Comparison of ENCODE assay signal across 1 cellular context in the genomic region with DNA sequence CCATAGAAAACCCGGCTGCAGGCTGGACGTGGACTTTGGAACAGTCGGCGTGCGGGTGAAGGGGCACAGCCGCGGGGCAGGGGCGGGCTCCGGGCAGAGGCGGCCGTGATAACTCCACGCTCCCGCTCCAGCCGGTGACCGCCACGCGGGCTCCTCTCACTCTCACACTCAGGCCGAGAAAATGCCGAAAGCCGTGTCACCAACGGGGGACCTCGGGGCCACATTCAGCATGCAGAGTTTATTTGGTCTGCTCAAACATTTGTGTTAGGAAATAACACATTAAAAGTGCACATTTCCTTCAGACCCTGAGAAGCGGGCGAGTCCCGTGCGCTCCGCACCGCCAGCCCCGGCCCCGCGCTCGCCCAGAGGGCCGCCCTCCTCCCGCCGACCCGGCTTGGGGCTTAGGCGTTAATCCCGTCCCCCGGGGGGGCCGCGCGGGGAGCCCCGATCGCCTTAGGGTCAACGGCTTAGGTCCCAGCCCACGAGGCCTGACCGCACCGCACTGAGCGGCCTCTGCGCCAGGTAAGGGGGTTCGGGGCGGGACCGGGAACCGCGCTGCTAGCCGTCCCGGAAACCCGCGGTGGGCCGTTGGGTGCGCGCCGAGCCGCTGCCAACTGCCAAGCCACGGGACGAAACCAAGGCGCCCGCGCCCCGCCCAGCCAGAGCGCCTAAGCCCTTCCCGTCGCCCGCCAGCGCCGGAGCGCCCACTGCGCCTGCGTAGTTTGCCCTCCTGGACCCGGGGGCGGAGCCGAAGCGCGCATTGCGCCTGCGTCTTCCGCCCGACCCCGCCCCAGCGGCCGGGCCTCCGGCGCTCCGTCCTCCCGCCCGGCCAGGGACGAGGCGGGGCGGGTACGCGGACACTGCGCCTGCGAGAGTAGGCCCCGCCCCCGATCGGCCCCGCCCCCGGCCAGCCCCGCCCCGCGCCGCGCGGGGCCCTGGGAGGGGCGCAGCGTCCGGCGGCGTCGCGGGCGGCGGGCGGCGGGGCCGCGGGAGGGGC.
A peak's percentile ranks its signal among the peaks of the same experiment; 100 is the strongest.
TF ChIP-seq lines count a peak whose summit lies in the region.

A gene with protein sequence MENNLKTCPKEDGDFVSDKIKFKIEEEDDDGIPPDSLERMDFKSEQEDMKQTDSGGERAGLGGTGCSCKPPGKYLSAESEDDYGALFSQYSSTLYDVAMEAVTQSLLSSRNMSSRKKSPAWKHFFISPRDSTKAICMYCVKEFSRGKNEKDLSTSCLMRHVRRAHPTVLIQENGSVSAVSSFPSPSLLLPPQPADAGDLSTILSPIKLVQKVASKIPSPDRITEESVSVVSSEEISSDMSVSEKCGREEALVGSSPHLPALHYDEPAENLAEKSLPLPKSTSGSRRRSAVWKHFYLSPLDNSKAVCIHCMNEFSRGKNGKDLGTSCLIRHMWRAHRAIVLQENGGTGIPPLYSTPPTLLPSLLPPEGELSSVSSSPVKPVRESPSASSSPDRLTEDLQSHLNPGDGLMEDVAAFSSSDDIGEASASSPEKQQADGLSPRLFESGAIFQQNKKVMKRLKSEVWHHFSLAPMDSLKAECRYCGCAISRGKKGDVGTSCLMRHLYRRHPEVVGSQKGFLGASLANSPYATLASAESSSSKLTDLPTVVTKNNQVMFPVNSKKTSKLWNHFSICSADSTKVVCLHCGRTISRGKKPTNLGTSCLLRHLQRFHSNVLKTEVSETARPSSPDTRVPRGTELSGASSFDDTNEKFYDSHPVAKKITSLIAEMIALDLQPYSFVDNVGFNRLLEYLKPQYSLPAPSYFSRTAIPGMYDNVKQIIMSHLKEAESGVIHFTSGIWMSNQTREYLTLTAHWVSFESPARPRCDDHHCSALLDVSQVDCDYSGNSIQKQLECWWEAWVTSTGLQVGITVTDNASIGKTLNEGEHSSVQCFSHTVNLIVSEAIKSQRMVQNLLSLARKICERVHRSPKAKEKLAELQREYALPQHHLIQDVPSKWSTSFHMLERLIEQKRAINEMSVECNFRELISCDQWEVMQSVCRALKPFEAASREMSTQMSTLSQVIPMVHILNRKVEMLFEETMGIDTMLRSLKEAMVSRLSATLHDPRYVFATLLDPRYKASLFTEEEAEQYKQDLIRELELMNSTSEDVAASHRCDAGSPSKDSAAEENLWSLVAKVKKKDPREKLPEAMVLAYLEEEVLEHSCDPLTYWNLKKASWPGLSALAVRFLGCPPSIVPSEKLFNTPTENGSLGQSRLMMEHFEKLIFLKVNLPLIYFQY (plus strand): TSS at position 947 of the 997 bp plus-strand sequence. CDS start 29,819 bp downstream, outside the sequence.

TF ChIP-seq in HepG2, 621 proteins besides CTCF, POLR2A, EP300 and RAD21 (continued from another document and continues in another):
- TF ChIP-seq, protein P1, sequence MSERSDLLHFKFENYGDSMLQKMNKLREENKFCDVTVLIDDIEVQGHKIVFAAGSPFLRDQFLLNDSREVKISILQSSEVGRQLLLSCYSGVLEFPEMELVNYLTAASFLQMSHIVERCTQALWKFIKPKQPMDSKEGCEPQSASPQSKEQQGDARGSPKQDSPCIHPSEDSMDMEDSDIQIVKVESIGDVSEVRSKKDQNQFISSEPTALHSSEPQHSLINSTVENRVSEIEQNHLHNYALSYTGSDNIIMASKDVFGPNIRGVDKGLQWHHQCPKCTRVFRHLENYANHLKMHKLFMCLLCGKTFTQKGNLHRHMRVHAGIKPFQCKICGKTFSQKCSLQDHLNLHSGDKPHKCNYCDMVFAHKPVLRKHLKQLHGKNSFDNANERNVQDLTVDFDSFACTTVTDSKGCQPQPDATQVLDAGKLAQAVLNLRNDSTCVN (CRISPR knock-in tag; IDR thresholded peaks at IDR 0.05; ENCODE audit: borderline replicate concordance), result no peak; the same call in 1 of the 2 replicates
- TF ChIP-seq, protein P2, sequence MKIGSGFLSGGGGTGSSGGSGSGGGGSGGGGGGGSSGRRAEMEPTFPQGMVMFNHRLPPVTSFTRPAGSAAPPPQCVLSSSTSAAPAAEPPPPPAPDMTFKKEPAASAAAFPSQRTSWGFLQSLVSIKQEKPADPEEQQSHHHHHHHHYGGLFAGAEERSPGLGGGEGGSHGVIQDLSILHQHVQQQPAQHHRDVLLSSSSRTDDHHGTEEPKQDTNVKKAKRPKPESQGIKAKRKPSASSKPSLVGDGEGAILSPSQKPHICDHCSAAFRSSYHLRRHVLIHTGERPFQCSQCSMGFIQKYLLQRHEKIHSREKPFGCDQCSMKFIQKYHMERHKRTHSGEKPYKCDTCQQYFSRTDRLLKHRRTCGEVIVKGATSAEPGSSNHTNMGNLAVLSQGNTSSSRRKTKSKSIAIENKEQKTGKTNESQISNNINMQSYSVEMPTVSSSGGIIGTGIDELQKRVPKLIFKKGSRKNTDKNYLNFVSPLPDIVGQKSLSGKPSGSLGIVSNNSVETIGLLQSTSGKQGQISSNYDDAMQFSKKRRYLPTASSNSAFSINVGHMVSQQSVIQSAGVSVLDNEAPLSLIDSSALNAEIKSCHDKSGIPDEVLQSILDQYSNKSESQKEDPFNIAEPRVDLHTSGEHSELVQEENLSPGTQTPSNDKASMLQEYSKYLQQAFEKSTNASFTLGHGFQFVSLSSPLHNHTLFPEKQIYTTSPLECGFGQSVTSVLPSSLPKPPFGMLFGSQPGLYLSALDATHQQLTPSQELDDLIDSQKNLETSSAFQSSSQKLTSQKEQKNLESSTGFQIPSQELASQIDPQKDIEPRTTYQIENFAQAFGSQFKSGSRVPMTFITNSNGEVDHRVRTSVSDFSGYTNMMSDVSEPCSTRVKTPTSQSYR (CRISPR knock-in tag; IDR thresholded peaks at IDR 0.05; ENCODE audit: borderline replicate concordance), result no peak
- TF ChIP-seq NFATC3 (CRISPR knock-in tag; IDR thresholded peaks at IDR 0.05) (no peak), ZSCAN30 (CRISPR knock-in tag; IDR thresholded peaks at IDR 0.05) (no peak), FOXM1 (CRISPR knock-in tag; IDR thresholded peaks at IDR 0.05) (0 out of 2 replicates have a peak, but pooled peaks have one; percentile 27), ZNF850 (CRISPR knock-in tag; conservative IDR thresholded peaks at IDR 0.05) (0 out of 2 replicates have a peak, but pooled peaks have one; percentile 65), RXRB (CRISPR knock-in tag; IDR thresholded peaks at IDR 0.05; ENCODE audit: borderline replicate concordance) (0 out of 2 replicates have a peak, but pooled peaks have one; percentile 30), CBX5 (CRISPR knock-in tag; IDR thresholded peaks at IDR 0.05; ENCODE audit: borderline replicate concordance) (no peak), CAMTA2 (CRISPR knock-in tag; IDR thresholded peaks at IDR 0.05; ENCODE audit: borderline replicate concordance) (no peak), ZNF17 (CRISPR knock-in tag; IDR thresholded peaks at IDR 0.05) (no peak), ISL2 (CRISPR knock-in tag; IDR thresholded peaks at IDR 0.05) (0 out of 2 replicates have a peak, but pooled peaks have one; percentile 23), ZNF383 (CRISPR knock-in tag; IDR thresholded peaks at IDR 0.05; ENCODE audit: borderline replicate concordance) (no peak), KLF13 (CRISPR knock-in tag; IDR thresholded peaks at IDR 0.05) (no peak), TP53 (CRISPR knock-in tag; conservative IDR thresholded peaks at IDR 0.05) (no peak), ZNF34 (CRISPR knock-in tag; IDR thresholded peaks at IDR 0.05; ENCODE audit: borderline replicate concordance) (no peak), ZNF234 (CRISPR knock-in tag; conservative IDR thresholded peaks at IDR 0.05) (0 out of 2 replicates have a peak, but pooled peaks have one; percentile 82), ZNF326 (CRISPR knock-in tag; IDR thresholded peaks at IDR 0.05; ENCODE audit: borderline replicate concordance) (no peak), PAX8 (CRISPR knock-in tag; IDR thresholded peaks at IDR 0.05; ENCODE audit: borderline replicate concordance) (no peak), ZBTB1 (CRISPR knock-in tag; IDR thresholded peaks at IDR 0.05; ENCODE audit: borderline replicate concordance) (no peak), GATAD1 (CRISPR knock-in tag; IDR thresholded peaks at IDR 0.05) (no peak; the same call in 1 of the 2 replicates), TEAD3 (CRISPR knock-in tag; optimal IDR thresholded peaks at IDR 0.05; ENCODE audit: borderline replicate concordance) (no peak), SETDB1 (CRISPR knock-in tag; IDR thresholded peaks at IDR 0.05; ENCODE audit: borderline replicate concordance) (no peak), ZNF260 (CRISPR knock-in tag; IDR thresholded peaks at IDR 0.05; ENCODE audit: borderline replicate concordance, low read depth) (no peak), ZFY (CRISPR knock-in tag; IDR thresholded peaks at IDR 0.05) (peak; percentile 87), MIXL1 (CRISPR knock-in tag; IDR thresholded peaks at IDR 0.05) (no peak), CBX1 (IDR thresholded peaks at IDR 0.05; ENCODE audit: low read depth) (no peak), U2AF2 (IDR thresholded peaks at IDR 0.05; ENCODE audit: low read depth, low read length) (no peak)
- TF ChIP-seq, protein P3, sequence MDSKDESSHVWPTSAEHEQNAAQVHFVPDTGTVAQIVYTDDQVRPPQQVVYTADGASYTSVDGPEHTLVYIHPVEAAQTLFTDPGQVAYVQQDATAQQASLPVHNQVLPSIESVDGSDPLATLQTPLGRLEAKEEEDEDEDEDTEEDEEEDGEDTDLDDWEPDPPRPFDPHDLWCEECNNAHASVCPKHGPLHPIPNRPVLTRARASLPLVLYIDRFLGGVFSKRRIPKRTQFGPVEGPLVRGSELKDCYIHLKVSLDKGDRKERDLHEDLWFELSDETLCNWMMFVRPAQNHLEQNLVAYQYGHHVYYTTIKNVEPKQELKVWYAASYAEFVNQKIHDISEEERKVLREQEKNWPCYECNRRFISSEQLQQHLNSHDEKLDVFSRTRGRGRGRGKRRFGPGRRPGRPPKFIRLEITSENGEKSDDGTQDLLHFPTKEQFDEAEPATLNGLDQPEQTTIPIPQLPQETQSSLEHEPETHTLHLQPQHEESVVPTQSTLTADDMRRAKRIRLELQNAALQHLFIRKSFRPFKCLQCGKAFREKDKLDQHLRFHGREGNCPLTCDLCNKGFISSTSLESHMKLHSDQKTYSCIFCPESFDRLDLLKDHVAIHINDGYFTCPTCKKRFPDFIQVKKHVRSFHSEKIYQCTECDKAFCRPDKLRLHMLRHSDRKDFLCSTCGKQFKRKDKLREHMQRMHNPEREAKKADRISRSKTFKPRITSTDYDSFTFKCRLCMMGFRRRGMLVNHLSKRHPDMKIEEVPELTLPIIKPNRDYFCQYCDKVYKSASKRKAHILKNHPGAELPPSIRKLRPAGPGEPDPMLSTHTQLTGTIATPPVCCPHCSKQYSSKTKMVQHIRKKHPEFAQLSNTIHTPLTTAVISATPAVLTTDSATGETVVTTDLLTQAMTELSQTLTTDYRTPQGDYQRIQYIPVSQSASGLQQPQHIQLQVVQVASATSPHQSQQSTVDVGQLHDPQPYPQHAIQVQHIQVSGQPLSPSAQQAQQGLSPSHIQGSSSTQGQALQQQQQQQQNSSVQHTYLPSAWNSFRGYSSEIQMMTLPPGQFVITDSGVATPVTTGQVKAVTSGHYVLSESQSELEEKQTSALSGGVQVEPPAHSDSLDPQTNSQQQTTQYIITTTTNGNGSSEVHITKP (CRISPR knock-in tag; IDR thresholded peaks at IDR 0.05; ENCODE audit: low read depth), result 0 out of 2 replicates have a peak, but pooled peaks have one; percentile 19
- TF ChIP-seq, protein P4, sequence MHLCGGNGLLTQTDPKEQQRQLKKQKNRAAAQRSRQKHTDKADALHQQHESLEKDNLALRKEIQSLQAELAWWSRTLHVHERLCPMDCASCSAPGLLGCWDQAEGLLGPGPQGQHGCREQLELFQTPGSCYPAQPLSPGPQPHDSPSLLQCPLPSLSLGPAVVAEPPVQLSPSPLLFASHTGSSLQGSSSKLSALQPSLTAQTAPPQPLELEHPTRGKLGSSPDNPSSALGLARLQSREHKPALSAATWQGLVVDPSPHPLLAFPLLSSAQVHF (CRISPR knock-in tag; IDR thresholded peaks at IDR 0.05), result no peak
- TF ChIP-seq, protein P5, sequence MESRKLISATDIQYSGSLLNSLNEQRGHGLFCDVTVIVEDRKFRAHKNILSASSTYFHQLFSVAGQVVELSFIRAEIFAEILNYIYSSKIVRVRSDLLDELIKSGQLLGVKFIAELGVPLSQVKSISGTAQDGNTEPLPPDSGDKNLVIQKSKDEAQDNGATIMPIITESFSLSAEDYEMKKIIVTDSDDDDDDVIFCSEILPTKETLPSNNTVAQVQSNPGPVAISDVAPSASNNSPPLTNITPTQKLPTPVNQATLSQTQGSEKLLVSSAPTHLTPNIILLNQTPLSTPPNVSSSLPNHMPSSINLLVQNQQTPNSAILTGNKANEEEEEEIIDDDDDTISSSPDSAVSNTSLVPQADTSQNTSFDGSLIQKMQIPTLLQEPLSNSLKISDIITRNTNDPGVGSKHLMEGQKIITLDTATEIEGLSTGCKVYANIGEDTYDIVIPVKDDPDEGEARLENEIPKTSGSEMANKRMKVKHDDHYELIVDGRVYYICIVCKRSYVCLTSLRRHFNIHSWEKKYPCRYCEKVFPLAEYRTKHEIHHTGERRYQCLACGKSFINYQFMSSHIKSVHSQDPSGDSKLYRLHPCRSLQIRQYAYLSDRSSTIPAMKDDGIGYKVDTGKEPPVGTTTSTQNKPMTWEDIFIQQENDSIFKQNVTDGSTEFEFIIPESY (CRISPR knock-in tag; IDR thresholded peaks at IDR 0.05), result no peak
- TF ChIP-seq, protein P6, sequence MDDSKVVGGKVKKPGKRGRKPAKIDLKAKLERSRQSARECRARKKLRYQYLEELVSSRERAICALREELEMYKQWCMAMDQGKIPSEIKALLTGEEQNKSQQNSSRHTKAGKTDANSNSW (CRISPR knock-in tag; IDR thresholded peaks at IDR 0.05; ENCODE audit: borderline replicate concordance), result no peak
- TF ChIP-seq, protein P7, sequence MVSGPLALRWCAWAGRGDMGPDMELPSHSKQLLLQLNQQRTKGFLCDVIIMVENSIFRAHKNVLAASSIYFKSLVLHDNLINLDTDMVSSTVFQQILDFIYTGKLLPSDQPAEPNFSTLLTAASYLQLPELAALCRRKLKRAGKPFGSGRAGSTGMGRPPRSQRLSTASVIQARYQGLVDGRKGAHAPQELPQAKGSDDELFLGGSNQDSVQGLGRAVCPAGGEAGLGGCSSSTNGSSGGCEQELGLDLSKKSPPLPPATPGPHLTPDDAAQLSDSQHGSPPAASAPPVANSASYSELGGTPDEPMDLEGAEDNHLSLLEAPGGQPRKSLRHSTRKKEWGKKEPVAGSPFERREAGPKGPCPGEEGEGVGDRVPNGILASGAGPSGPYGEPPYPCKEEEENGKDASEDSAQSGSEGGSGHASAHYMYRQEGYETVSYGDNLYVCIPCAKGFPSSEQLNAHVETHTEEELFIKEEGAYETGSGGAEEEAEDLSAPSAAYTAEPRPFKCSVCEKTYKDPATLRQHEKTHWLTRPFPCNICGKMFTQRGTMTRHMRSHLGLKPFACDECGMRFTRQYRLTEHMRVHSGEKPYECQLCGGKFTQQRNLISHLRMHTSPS (CRISPR knock-in tag; IDR thresholded peaks at IDR 0.05; ENCODE audit: low read depth), result peak; percentile 76
- TF ChIP-seq, protein P8, sequence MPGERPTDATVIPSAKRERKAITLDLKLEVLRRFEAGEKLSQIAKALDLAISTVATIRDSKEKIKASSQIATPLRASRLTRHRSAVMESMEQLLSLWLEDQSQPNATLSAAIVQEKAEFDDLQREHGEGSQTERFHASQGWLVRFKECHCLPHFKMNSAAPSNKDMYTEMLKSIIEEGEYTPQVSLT (CRISPR knock-in tag; IDR thresholded peaks at IDR 0.05; ENCODE audit: borderline replicate concordance, low read depth), result no peak
- TF ChIP-seq, protein P9, sequence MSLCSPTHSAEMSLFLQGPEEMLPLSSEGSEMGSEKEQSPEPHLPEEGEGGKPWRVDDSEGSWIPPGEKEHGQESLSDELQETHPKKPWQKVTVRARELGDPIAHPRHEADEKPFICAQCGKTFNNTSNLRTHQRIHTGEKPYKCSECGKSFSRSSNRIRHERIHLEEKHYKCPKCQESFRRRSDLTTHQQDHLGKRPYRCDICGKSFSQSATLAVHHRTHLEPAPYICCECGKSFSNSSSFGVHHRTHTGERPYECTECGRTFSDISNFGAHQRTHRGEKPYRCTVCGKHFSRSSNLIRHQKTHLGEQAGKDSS (CRISPR knock-in tag; IDR thresholded peaks at IDR 0.05; ENCODE audit: borderline replicate concordance, low read depth), result no peak
- TF ChIP-seq, protein P10, sequence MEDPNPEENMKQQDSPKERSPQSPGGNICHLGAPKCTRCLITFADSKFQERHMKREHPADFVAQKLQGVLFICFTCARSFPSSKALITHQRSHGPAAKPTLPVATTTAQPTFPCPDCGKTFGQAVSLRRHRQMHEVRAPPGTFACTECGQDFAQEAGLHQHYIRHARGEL (CRISPR knock-in tag; IDR thresholded peaks at IDR 0.05), result no peak
